In genomic region chr6:30691208-30691872, GRCh38 we compare ENCODE assay signal across 8 cellular contexts. TPM values are rescaled to one million over a fixed set of nuclear protein-coding genes. Genes with fewer than 3 reads are reported as not detected.
A peak's percentile ranks its signal among the peaks of the same experiment; 100 is the strongest.
DNase-seq lines count a peak whose midpoint lies in the region; ATAC-seq and TF ChIP-seq lines count a peak whose summit lies in the region.

No MANE protein-coding gene starts in this region.

- 39% methylated on average over 9 of the region's 9 CpGs for WGBS in SK-N-SH (ENCODE audit: low lambda C conversion rate)

- CTCF ChIA-PET in SK-N-SH (lab: Yijun Ruan, JAX), result interaction anchor here (1.2 to 29.8 kb wide), 4 partner anchors 9 to 31 kb away, joined by 3 to 838 read pairs (median 32); partner anchors contain the start of genes DHX16, FLOT1, MDC1 and TUBB

- no peaks in the 10 kb centered on the region for H3F3A ChIP-seq in SK-N-SH (replicated peaks; ENCODE audit: insufficient read depth)

- H3K9me3 ChIP-seq in SK-N-SH, result no peaks in the 10 kb centered on the region
- no peaks in the 10 kb centered on the region for H3K9me3 ChIP-seq in iPS-15b (ENCODE audit: control insufficient read depth, insufficient read depth, low read length)
- no peaks in the 10 kb centered on the region for H3K9me3 ChIP-seq in stomach smooth muscle (ENCODE audit: control insufficient read depth in 2 of 2, low read length in 2 of 2)

- no peak for TF ChIP-seq RAD21 in SK-N-SH (IDR thresholded peaks at IDR 0.05; ENCODE audit: low read length)

- H3K27me3 ChIP-seq in SK-N-SH (ENCODE audit: insufficient read depth) (no peaks in the 10 kb centered on the region), iPS-15b (ENCODE audit: control insufficient read depth, insufficient read depth, low read length) (no peaks in the 10 kb centered on the region), stomach smooth muscle (ENCODE audit: control insufficient read depth in 1 of 2, insufficient read depth in 2 of 2, low read length in 2 of 2) (no peaks in the 10 kb centered on the region)

- peak overlapping the region; percentile 88 for H2AFZ ChIP-seq in SK-N-SH (ENCODE audit: low read depth)

- H4K20me1 ChIP-seq in SK-N-SH (ENCODE audit: insufficient read depth), result no peaks in the 10 kb centered on the region

- H3K4me1 ChIP-seq in SK-N-SH (ENCODE audit: control insufficient read depth in 1 of 2, insufficient read depth in 2 of 2, low read depth in 1 of 2, low read length in 1 of 2) (peaks cover 17 to 27% of the 10 kb centered on the region in 2 experiments; a peak in 2 of 4 replicates), iPS-15b (ENCODE audit: control insufficient read depth, insufficient read depth, low read length) (peaks cover 8% of the 10 kb centered on the region), stomach smooth muscle (ENCODE audit: control insufficient read depth, insufficient read depth, low read length) (peaks cover 30% of the 10 kb centered on the region)

- H3K36me3 ChIP-seq in SK-N-SH (replicated peaks in 1 of 2; ENCODE audit: control insufficient read depth in 1 of 2, insufficient read depth in 2 of 2, low read length in 1 of 2), result no peaks in the 10 kb centered on the region
- H3K36me3 ChIP-seq in iPS-15b (ENCODE audit: control insufficient read depth, insufficient read depth, low read length), result peaks cover 2% of the 10 kb centered on the region
- no peaks in the 10 kb centered on the region for H3K36me3 ChIP-seq in stomach smooth muscle (ENCODE audit: control insufficient read depth in 2 of 2, insufficient read depth in 2 of 2, low read length in 2 of 2)

- H3K27ac ChIP-seq in SK-N-SH (ENCODE audit: low read depth in 2 of 2, low read length in 1 of 2) (peak overlapping the region; percentile 78 to 87; a peak in 3 of 4 replicates), stomach smooth muscle (ENCODE audit: low read length) (peak overlapping the region; percentile 98)

- no peak for DNase-seq in SK-N-SH
- no peak for DNase-seq in mucosa of gallbladder (ENCODE audit: low spot score)

- H3K9ac ChIP-seq in SK-N-SH, result peak overlapping the region; percentile 74
- no peak overlapping the region for H3K9ac ChIP-seq in iPS-15b (ENCODE audit: low read depth, low read length)
- H3K9ac ChIP-seq in stomach smooth muscle (ENCODE audit: low read length in 2 of 2), result peak overlapping the region; percentile 39 to 65

- H3K9me2 ChIP-seq in SK-N-SH, result no peaks in the 10 kb centered on the region

- TF ChIP-seq CTCF in SK-N-SH (IDR thresholded peaks at IDR 0.05), result no peak
- TF ChIP-seq CTCF in WI38 (IDR thresholded peaks at IDR 0.05; ENCODE audit: low read depth, low read length), result no peak

- peaks cover 41% of the 10 kb centered on the region for H3K79me2 ChIP-seq in SK-N-SH (ENCODE audit: insufficient read depth)

- no peak for TF ChIP-seq EP300 in SK-N-SH (IDR thresholded peaks at IDR 0.05; ENCODE audit: borderline replicate concordance in 1 of 2, low read depth in 1 of 2, low read length in 1 of 2)

- H3K4me3 ChIP-seq in SK-N-SH (ENCODE audit: low read depth in 2 of 2, low read length in 1 of 2) (peak overlapping the region; percentile 66 to 86), WI38 (ENCODE audit: low read depth, low read length) (peak overlapping the region; percentile 70), iPS-15b (ENCODE audit: low read depth, low read length) (peak overlapping the region; percentile 96), stomach smooth muscle (ENCODE audit: low read length in 2 of 2) (peak overlapping the region; percentile 74 to 94)

- no peak for ATAC-seq in SK-N-SH treated with all-trans-retinoic acid at 6 μM for 48 hours
- ATAC-seq in GM21576 (IDR thresholded peaks at IDR 0.05; ENCODE audit: unreplicated experiment), result no peak
- no peak for ATAC-seq in HG03108 (IDR thresholded peaks at IDR 0.05; ENCODE audit: unreplicated experiment)

- POLR2A ChIA-PET in SK-N-SH (lab: Yijun Ruan, JAX), result interaction anchor here (0.5 to 1.5 kb wide), 7 partner anchors 10 to 847 kb away, joined by 3 to 6 read pairs (median 3); partner anchors contain the start of gene MDC1

- H3K4me2 ChIP-seq in SK-N-SH, result peak overlapping the region; percentile 76

TF ChIP-seq in SK-N-SH, 30 proteins besides CTCF, POLR2A, EP300 and RAD21:
- TF ChIP-seq PBX3 (IDR thresholded peaks at IDR 0.05), result 0 out of 2 replicates have a peak, but pooled peaks have one; percentile 15
- TF ChIP-seq POLR2AphosphoS5 (IDR thresholded peaks at IDR 0.05; ENCODE audit: low read depth, low read length), result no peak

TF ChIP-seq in SK-N-SH treated with all-trans-retinoic acid at 6 μM for 48 hours, 23 proteins besides CTCF, POLR2A, EP300 and RAD21:
- TF ChIP-seq POU6F1 (CRISPR knock-in tag; IDR thresholded peaks at IDR 0.05; ENCODE audit: borderline replicate concordance, low read depth) (no peak), CSRNP3 (CRISPR knock-in tag; IDR thresholded peaks at IDR 0.05) (no peak), ZNF8 (CRISPR knock-in tag; IDR thresholded peaks at IDR 0.05) (no peak), ZNF70 (CRISPR knock-in tag; IDR thresholded peaks at IDR 0.05) (no peak), ZFP3 (CRISPR knock-in tag; IDR thresholded peaks at IDR 0.05) (no peak), GLIS3 (CRISPR knock-in tag; IDR thresholded peaks at IDR 0.05) (no peak)

RNA-seq across cellular contexts. Expression of gene NRM, which starts 0.6 kb away (rescaled TPM):
- 19.7 and 26.8 TPM in 2 replicates for polyA plus RNA-seq in SK-N-SH (2012; rRNA removed)
- 11.9 and 19.3 TPM in 2 replicates for polyA plus RNA-seq in SK-N-SH (2012; cell fraction: cytosol; rRNA removed)
- polyA plus RNA-seq in SK-N-SH (2012; cell fraction: nucleus; rRNA removed), result 15.7 and 18.5 TPM in 2 replicates
- 7.7 TPM for total RNA-seq in mucosa of gallbladder

RNA-seq across cellular contexts. Expression of gene PPP1R18, which starts 4.9 kb away (rescaled TPM):
- polyA plus RNA-seq in SK-N-SH (2012; rRNA removed), result 57.3 and 73.2 TPM in 2 replicates
- polyA plus RNA-seq in SK-N-SH (2012; cell fraction: cytosol; rRNA removed), result 51.8 and 65.1 TPM in 2 replicates
- polyA plus RNA-seq in SK-N-SH (2012; cell fraction: nucleus; rRNA removed), result 60.7 and 86.1 TPM in 2 replicates
- total RNA-seq in mucosa of gallbladder, result 44.0 TPM

RNA-seq across cellular contexts. Expression of gene DHX16, which starts 18.5 kb away (rescaled TPM):
- polyA plus RNA-seq in SK-N-SH (2012; rRNA removed), result 59.8 and 63.3 TPM in 2 replicates
- 41.4 and 42.7 TPM in 2 replicates for polyA plus RNA-seq in SK-N-SH (2012; cell fraction: cytosol; rRNA removed)
- 163 and 170 TPM in 2 replicates for polyA plus RNA-seq in SK-N-SH (2012; cell fraction: nucleus; rRNA removed)
- total RNA-seq in mucosa of gallbladder, result 31.2 TPM

RNA-seq across cellular contexts. Expression of gene MDC1, which starts 25.7 kb away (rescaled TPM):
- polyA plus RNA-seq in SK-N-SH (2012; rRNA removed), result 5.9 and 10.4 TPM in 2 replicates
- 4.0 and 5.9 TPM in 2 replicates for polyA plus RNA-seq in SK-N-SH (2012; cell fraction: cytosol; rRNA removed)
- polyA plus RNA-seq in SK-N-SH (2012; cell fraction: nucleus; rRNA removed), result 31.1 and 38.0 TPM in 2 replicates
- total RNA-seq in mucosa of gallbladder, result 33.4 TPM

RNA-seq across cellular contexts. Expression of gene TUBB, which starts 28.8 kb away (rescaled TPM):
- 1,037 and 1,093 TPM in 2 replicates for polyA plus RNA-seq in SK-N-SH (2012; rRNA removed)
- 629 and 839 TPM in 2 replicates for polyA plus RNA-seq in SK-N-SH (2012; cell fraction: cytosol; rRNA removed)
- polyA plus RNA-seq in SK-N-SH (2012; cell fraction: nucleus; rRNA removed), result 576 and 657 TPM in 2 replicates
- total RNA-seq in mucosa of gallbladder, result 277 TPM
